Comparison of ENCODE assay signal across 19 cellular contexts in genomic region chr6:86459978-86460377, GRCh38.
A peak's percentile ranks its signal among the peaks of the same experiment; 100 is the strongest.
DNase-seq lines count a peak whose midpoint lies in the region; ATAC-seq, FAIRE-seq and TF ChIP-seq lines count a peak whose summit lies in the region.
"Had no signal": no experiment of that assay in that cellular context is flagged by ENCODE, and none has a peak within 500 bp of the region (broad histone marks: within the 10 kb centered on the region; RNA-seq: fewer than 3 reads in every experiment).

No MANE protein-coding gene starts in this region.

- no peaks in the 10 kb centered on the region for H3K9me3 ChIP-seq in pancreas

- FAIRE-seq in pancreas (lab: Jason Lieb, UNC) = no peak
- FAIRE-seq: GM12891, GM19239, HTR-8/SVneo had no signal

- TF ChIP-seq CTCF in pancreas (IDR thresholded peaks at IDR 0.05) = no peak

- no peaks in the 10 kb centered on the region for H3K36me3 ChIP-seq in pancreas

- DNase-seq in NCI-H526 treated with DMSO at 0.1 percent for 48 hours (lab: John Stamatoyannopoulos, UW) = peak; percentile 76
- DNase-seq in left kidney (ENCODE audit: low read depth, low spot score) = peak; percentile 5
- DNase-seq in pancreas = no peak
- no peak for DNase-seq in SIG-M5 (lab: John Stamatoyannopoulos, UW)
- no peak for DNase-seq in SIG-M5 treated with dmso at 0.1 percent for 504 hours (lab: John Stamatoyannopoulos, UW; ENCODE audit: unreplicated experiment)
- no peak for DNase-seq in stimulated activated CD4-positive, alpha-beta T cell treated with anti-CD3 and anti-CD28 coated beads, Interleukin-4, amount 100 ng/mL, for 1 hour
- DNase-seq: C1 segment of cervical spinal cord; CD4-positive, CD25-positive, alpha-beta regulatory T cell; CD8-positive, alpha-beta memory T cell; COR-L47; DMS 273 treated with DMSO at 0.1 percent for 48 hours; DMS53; DND-41; EL; HCEC 1CT; IMR-90 had no signal

- peak in 2 of 4 donors; percentile 60 to 82 for ATAC-seq in pancreas

- WGBS in pancreas, 2 donors = 30 to 31% methylated on average over 4 of the region's 4 CpGs

- H3K27me3 ChIP-seq in pancreas = no peaks in the 10 kb centered on the region

- H3K4me3 ChIP-seq in pancreas = no peak overlapping the region

- H3K4me1 ChIP-seq in pancreas = no peaks in the 10 kb centered on the region

- peak overlapping the region in 3 of 4 donors; percentile 51 to 57 (median 51) for H3K27ac ChIP-seq in pancreas

- intact Hi-C loops in pancreas (cut with DNase I) = no loop called here

Comparison
In these comparisons a context has a peak if more than half of its experiments do, and no peak if none do; other contexts are left out.
1. DNase-seq: peak in NCI-H526 treated with DMSO at 0.1 percent for 48 hours (single experiment) and left kidney (single experiment); none in pancreas (0 of 6), SIG-M5 (single experiment), SIG-M5 treated with dmso at 0.1 percent for 504 hours (single experiment) and stimulated activated CD4-positive, alpha-beta T cell treated with anti-CD3 and anti-CD28 coated beads, Interleukin-4, amount 100 ng/mL, for 1 hour (single experiment).